17 cellular contexts compared by ENCODE assay signal in genomic region chr1:67582625-67583461, GRCh38.
DNase-seq lines count a peak whose midpoint lies in the region; TF ChIP-seq lines count a peak whose summit lies in the region.
"Had no signal": no experiment of that assay in that cellular context is flagged by ENCODE, and none has a peak within 500 bp of the region (broad histone marks: within the 10 kb centered on the region; RNA-seq: fewer than 3 reads in every experiment).

No MANE protein-coding gene starts in this region.

- no peaks in the 10 kb centered on the region for H3K9me3 ChIP-seq in esophagus muscularis mucosa
- H3K9me3 ChIP-seq: gastrocnemius medialis had no signal

- TF ChIP-seq EP300 in esophagus muscularis mucosa (IDR thresholded peaks at IDR 0.05): no peak

- no peak for TF ChIP-seq CTCF in astrocyte of the spinal cord (IDR thresholded peaks at IDR 0.05; ENCODE audit: low read depth, low read length)
- TF ChIP-seq CTCF in esophagus muscularis mucosa (IDR thresholded peaks at IDR 0.05): no peak
- TF ChIP-seq CTCF in GM13976 (IDR thresholded peaks at IDR 0.05; ENCODE audit: borderline replicate concordance, control extremely low read depth, extremely low read depth, insufficient read depth, missing control alignments): no peak

- H3K36me3 ChIP-seq in esophagus muscularis mucosa: no peaks in the 10 kb centered on the region
- H3K36me3 ChIP-seq: gastrocnemius medialis had no signal

- in situ Hi-C loops in astrocyte of the spinal cord (cut with HindIII; ENCODE audit: low sequenced_read_pairs) (no loop called here), GM13976 (cut with MboI; ENCODE audit: low sequenced_read_pairs, unreplicated experiment) (no loop called here)

- TF ChIP-seq POLR2A in esophagus muscularis mucosa (IDR thresholded peaks at IDR 0.05; ENCODE audit: low read depth): no peak

- no peaks in the 10 kb centered on the region for H3K27me3 ChIP-seq in esophagus muscularis mucosa
- H3K27me3 ChIP-seq: gastrocnemius medialis had no signal

- peaks cover 0 to 3% (median 0%) of the 10 kb centered on the region in 4 donors for H3K4me1 ChIP-seq in esophagus muscularis mucosa

- DNase-seq in AG20443 (ENCODE audit: low spot score) (peak; percentile 31), astrocyte of the spinal cord (ENCODE audit: low read depth, low spot score) (peak; percentile 24), islet precursor cell (peak; percentile 70), esophagus muscularis mucosa (ENCODE audit: extremely low spot score) (no peak), GM13976 (ENCODE audit: low spot score) (no peak), NCI-H2196 (lab: John Stamatoyannopoulos, UW; ENCODE audit: unreplicated experiment) (no peak), iPS-NIHi7 (ENCODE audit: extremely low spot score) (no peak)
- DNase-seq: ACHN; activated CD4-positive, alpha-beta T cell treated with anti-CD3 and anti-CD28 coated beads, Interleukin-2, amount 10 ng/mL, durations not matched to agents 7 days and 5 days; activated naive CD4-positive, alpha-beta T cell treated with Interleukin-2 at 50 U/mL for 16 hours; CD4-positive, alpha-beta T cell; gastrocnemius medialis; NCI-H2029; NCI-H446; stimulated activated CD4-positive, alpha-beta T cell treated with anti-CD3 and anti-CD28 coated beads, Interleukin-4, amount 100 ng/mL, for 1 hour had no signal

- 91% methylated on average over 13 of the region's 13 CpGs for WGBS in esophagus muscularis mucosa

- H3K4me3 ChIP-seq in astrocyte of the spinal cord (ENCODE audit: low read depth, low read length) (no peak overlapping the region), skin epidermis (no peak overlapping the region), esophagus muscularis mucosa (no peak overlapping the region)
- H3K4me3 ChIP-seq: gastrocnemius medialis, GM23338 had no signal

- intact Hi-C loops in esophagus muscularis mucosa (cut with DNase I): no loop called here

- H3K27ac ChIP-seq in skin epidermis: peak overlapping the region in 13 of 21 experiments; percentile 12 to 78 (median 49)
- H3K27ac ChIP-seq in esophagus muscularis mucosa (replicated peaks in 1 of 4): no peak overlapping the region

Comparison
In these comparisons a context has a peak if more than half of its experiments do, and no peak if none do; other contexts are left out.
1. DNase-seq: peak in AG20443 (single experiment), astrocyte of the spinal cord (single experiment) and islet precursor cell (single experiment); none in esophagus muscularis mucosa (single experiment), GM13976 (single experiment), NCI-H2196 (single experiment) and iPS-NIHi7 (single experiment).
2. H3K27ac ChIP-seq: peak in skin epidermis (13 of 21); none in esophagus muscularis mucosa (0 of 4).